Comparison of ENCODE assay signal across 11 cellular contexts in the genomic region with DNA sequence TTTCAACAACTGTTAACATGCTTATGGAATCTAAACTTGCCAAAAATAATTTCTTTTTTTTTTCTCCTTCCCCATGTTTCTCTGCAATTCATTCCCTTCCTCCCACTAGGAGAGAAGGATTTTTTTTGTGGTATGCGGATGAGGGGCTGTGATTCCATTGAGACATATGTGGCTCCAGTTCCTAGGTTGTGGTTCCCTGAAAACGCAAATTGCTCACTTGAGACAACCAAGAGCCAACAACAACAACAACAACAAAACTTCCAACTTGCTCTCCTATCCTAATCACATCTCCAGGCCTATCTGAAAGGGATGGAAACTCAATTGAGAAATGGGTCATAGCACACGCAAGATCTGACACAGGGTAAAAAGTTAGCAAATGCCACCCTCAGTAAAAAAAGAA.
"Had no signal": no experiment of that assay in that cellular context is flagged by ENCODE, and none has a peak within 500 bp of the region (broad histone marks: within the 10 kb centered on the region; RNA-seq: fewer than 3 reads in every experiment).

No MANE protein-coding gene starts in this region.

- H3K27me3 ChIP-seq: heart left ventricle, pancreas had no signal

- H3K4me3 ChIP-seq: dorsolateral prefrontal cortex, heart left ventricle, pancreas, SK-N-MC had no signal

- H3K27ac ChIP-seq: dorsolateral prefrontal cortex, pancreas, SK-N-MC had no signal

- H3K36me3 ChIP-seq: heart left ventricle, pancreas had no signal

- H3K9me3 Mint-ChIP-seq: activated B cell treated with CpG ODN at 0.5 μM for 24 hours; activated CD4-positive, alpha-beta T cell treated with anti-CD3 and anti-CD28 coated beads, Interleukin-2, amount 10 ng/mL, durations not matched to agents 24 days and 14 days; memory B cell; neural crest cell; T-helper 1 cell treated with Interleukin-12 subunit alpha and Interleukin-12 subunit beta and Interleukin-4 antibody, amounts not matched to agents 30 μg/mL and 1 μg/mL, for 36 hours had no signal

- H3K36me3 Mint-ChIP-seq: memory B cell; stimulated activated naive B cell treated with anti-CD40 and anti-IgM and Interleukin-4, amounts not matched to agents 10 μg/mL and 1 μg/mL and 100 μg/mL, for 72 hours had no signal

- H3K27me3 Mint-ChIP-seq: activated B cell treated with CpG ODN at 0.5 μM for 24 hours; stimulated activated naive B cell treated with anti-CD40 and anti-IgM and Interleukin-4, amounts not matched to agents 10 μg/mL and 1 μg/mL and 100 μg/mL, for 72 hours had no signal

- H3K4me1 Mint-ChIP-seq: neural crest cell had no signal

- H3K4me3 Mint-ChIP-seq: activated B cell treated with CpG ODN at 0.5 μM for 24 hours; activated CD4-positive, alpha-beta T cell treated with anti-CD3 and anti-CD28 coated beads, Interleukin-2, amount 10 ng/mL, durations not matched to agents 24 days and 14 days; activated naive CD4-positive, alpha-beta T cell treated with anti-CD3 and anti-CD28 coated beads for 36 hours; memory B cell; neural crest cell; stimulated activated naive B cell treated with anti-CD40 and anti-IgM and Interleukin-4, amounts not matched to agents 10 μg/mL and 1 μg/mL and 100 μg/mL, for 72 hours; T-helper 1 cell treated with Interleukin-12 subunit alpha and Interleukin-12 subunit beta and Interleukin-4 antibody, amounts not matched to agents 30 μg/mL and 1 μg/mL, for 36 hours had no signal

- H3K27ac Mint-ChIP-seq: activated B cell treated with CpG ODN at 0.5 μM for 24 hours; activated CD4-positive, alpha-beta T cell treated with anti-CD3 and anti-CD28 coated beads, Interleukin-2, amount 10 ng/mL, durations not matched to agents 24 days and 14 days; activated naive CD4-positive, alpha-beta T cell treated with anti-CD3 and anti-CD28 coated beads for 36 hours; memory B cell; stimulated activated naive B cell treated with anti-CD40 and anti-IgM and Interleukin-4, amounts not matched to agents 10 μg/mL and 1 μg/mL and 100 μg/mL, for 72 hours; T-helper 1 cell treated with Interleukin-12 subunit alpha and Interleukin-12 subunit beta and Interleukin-4 antibody, amounts not matched to agents 30 μg/mL and 1 μg/mL, for 36 hours had no signal

- H3K4me1 ChIP-seq: pancreas had no signal

- H3K9me3 ChIP-seq: pancreas had no signal

- DNase-seq: activated B cell treated with CpG ODN at 0.5 μM for 24 hours had no signal

- FAIRE-seq: pancreas had no signal
